In genomic region chr17:37393352-37393751, GRCh38 we compare ENCODE assay signal across 24 cellular contexts. TPM values are rescaled to one million over a fixed set of nuclear protein-coding genes. Genes with fewer than 3 reads are reported as not detected.
"Had no signal": no experiment of that assay in that cellular context is flagged by ENCODE, and none has a peak within 500 bp of the region (broad histone marks: within the 10 kb centered on the region; RNA-seq: fewer than 3 reads in every experiment).

No MANE protein-coding gene starts in this region.

- H3K9me3 Mint-ChIP-seq: T-cell had no signal

- H3K27me3 Mint-ChIP-seq: T-cell had no signal

- H3K36me3 Mint-ChIP-seq: T-cell had no signal

- ATAC-seq: HepG2, Panc1, T-cell had no signal

- H3K27ac Mint-ChIP-seq: T-cell had no signal

- DNase-seq: IMR-90, Kasumi-1, KG1, MM.1S, NCI-H1105, NCI-H1417, NCI-H1436 treated with DMSO at 0.1 percent for 48 hours, NCI-H1694, NCI-H187 treated with DMSO at 0.1 percent for 48 hours, NCI-H2029 treated with DMSO at 0.1 percent for 48 hours, NCI-H2171 treated with DMSO at 0.1 percent for 48 hours, NCI-H345, NCI-H446 treated with DMSO at 0.1 percent for 48 hours, NCI-H510A treated with DMSO at 0.1 percent for 48 hours, SHP77, SK-N-SH, SW 1271, T-cell had no signal

- H3K4me3 Mint-ChIP-seq: T-cell had no signal

- H3K9me3 ChIP-seq: SK-N-SH had no signal

- H3K27ac ChIP-seq: RWPE1 had no signal

- H3K9ac ChIP-seq: SK-N-SH had no signal

RNA-seq across cellular contexts. Expression of gene C17orf78, which starts 17.6 kb away (rescaled TPM):
- total RNA-seq: HepG2, HT1080, IMR-90, M059J, SK-MEL-5, T-cell had no signal
- polyA plus RNA-seq: HepG2, IMR-90, SK-N-SH had no signal
